ENCODE assay signal across 14 cellular contexts in the genomic region with DNA sequence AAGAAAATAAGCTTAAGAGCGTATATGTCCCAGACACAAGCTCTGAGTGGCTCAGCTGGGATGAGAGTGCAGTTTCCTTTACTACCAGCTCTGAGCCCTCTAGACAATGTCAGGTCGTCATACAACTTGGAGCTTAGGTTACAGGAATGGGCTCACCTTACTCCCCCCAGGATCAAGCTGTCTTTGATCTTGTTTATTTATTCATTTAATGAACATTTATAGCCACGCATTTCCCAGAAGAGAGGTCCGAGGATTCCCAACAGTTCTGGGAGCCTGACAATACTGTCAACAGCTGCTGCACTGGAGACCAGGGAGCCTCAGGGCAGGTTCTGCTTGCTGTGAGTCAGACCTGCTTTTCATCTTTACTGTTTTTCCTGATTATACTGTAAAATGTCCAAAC.
DNase-seq lines count a peak whose midpoint lies in the region; ATAC-seq and TF ChIP-seq lines count a peak whose summit lies in the region.
"Had no signal": no experiment of that assay in that cellular context is flagged by ENCODE, and none has a peak within 500 bp of the region (broad histone marks: within the 10 kb centered on the region; RNA-seq: fewer than 3 reads in every experiment).

No MANE protein-coding gene starts in this region.

- no peak overlapping the region for H3K4me3 Mint-ChIP-seq in activated T-helper 1 cell treated with anti-CD3 and anti-CD28 coated beads, Interleukin-12 subunit alpha, Interleukin-12 subunit beta, Interleukin-2, Interleukin-4 antibody, amounts not matched to agents 30 ng/mL and 10 ng/mL and 1 ng/mL, durations not matched to agents 14 hours and 24 hours and 36 hours
- H3K4me3 Mint-ChIP-seq: activated T-cell treated with anti-CD3 and anti-CD28 coated beads, Interleukin-2, amount 50 U/mL, for 24 hours; CD8-positive, alpha-beta memory T cell; effector memory CD8-positive, alpha-beta T cell had no signal

- TF ChIP-seq CTCF in astrocyte of the spinal cord (IDR thresholded peaks at IDR 0.05; ENCODE audit: low read depth, low read length) = no peak
- no peak for TF ChIP-seq CTCF in prostate gland (IDR thresholded peaks at IDR 0.05)

- H3K27ac ChIP-seq in prostate gland = peak overlapping the region in 1 of 2 donors; percentile 20
- H3K27ac ChIP-seq: KMS-11 had no signal

- no peak overlapping the region for H3K27ac Mint-ChIP-seq in activated T-helper 1 cell treated with anti-CD3 and anti-CD28 coated beads, Interleukin-12 subunit alpha, Interleukin-12 subunit beta, Interleukin-2, Interleukin-4 antibody, amounts not matched to agents 30 ng/mL and 10 ng/mL and 1 ng/mL, durations not matched to agents 14 hours and 24 hours and 36 hours
- H3K27ac Mint-ChIP-seq: activated T-cell treated with anti-CD3 and anti-CD28 coated beads, Interleukin-2, amount 50 U/mL, for 24 hours; CD8-positive, alpha-beta memory T cell; effector memory CD8-positive, alpha-beta T cell had no signal

- no peaks in the 10 kb centered on the region for H3K27me3 ChIP-seq in prostate gland (replicated peaks; ENCODE audit: insufficient read depth)

- H3K9me3 Mint-ChIP-seq in activated T-helper 1 cell treated with anti-CD3 and anti-CD28 coated beads, Interleukin-12 subunit alpha, Interleukin-12 subunit beta, Interleukin-2, Interleukin-4 antibody, amounts not matched to agents 30 ng/mL and 10 ng/mL and 1 ng/mL, durations not matched to agents 14 hours and 24 hours and 36 hours = no peaks in the 10 kb centered on the region
- H3K9me3 Mint-ChIP-seq: activated T-cell treated with anti-CD3 and anti-CD28 coated beads, Interleukin-2, amount 50 U/mL, for 24 hours had no signal

- in situ Hi-C loops in astrocyte of the spinal cord (cut with HindIII; ENCODE audit: low sequenced_read_pairs) = no loop called here

- peak; percentile 13 for DNase-seq in GM03348 (ENCODE audit: low spot score)
- peak; percentile 49 for DNase-seq in NCI-H2171 treated with DMSO at 0.1 percent for 48 hours (lab: John Stamatoyannopoulos, UW)
- peak; percentile 15 for DNase-seq in astrocyte of the spinal cord (ENCODE audit: low read depth, low spot score)
- DNase-seq in prostate gland (ENCODE audit: low spot score) = peak; percentile 26
- DNase-seq in activated T-helper 1 cell treated with anti-CD3 and anti-CD28 coated beads, Interleukin-12 subunit alpha, Interleukin-12 subunit beta, Interleukin-2, Interleukin-4 antibody, amounts not matched to agents 30 ng/mL and 10 ng/mL and 1 ng/mL, durations not matched to agents 14 hours and 24 hours and 36 hours (ENCODE audit: low spot score) = no peak
- DNase-seq in RPMI8226 = no peak
- no peak for DNase-seq in NCI-H128 (lab: John Stamatoyannopoulos, UW; ENCODE audit: unreplicated experiment)
- DNase-seq: activated T-cell treated with anti-CD3 and anti-CD28 coated beads, Interleukin-2, amount 50 U/mL, for 24 hours; aorta; CD8-positive, alpha-beta memory T cell; effector memory CD8-positive, alpha-beta T cell had no signal

- H3K27me3 Mint-ChIP-seq in activated T-helper 1 cell treated with anti-CD3 and anti-CD28 coated beads, Interleukin-12 subunit alpha, Interleukin-12 subunit beta, Interleukin-2, Interleukin-4 antibody, amounts not matched to agents 30 ng/mL and 10 ng/mL and 1 ng/mL, durations not matched to agents 14 hours and 24 hours and 36 hours (ENCODE audit: insufficient read depth) = no peaks in the 10 kb centered on the region
- H3K27me3 Mint-ChIP-seq: activated T-cell treated with anti-CD3 and anti-CD28 coated beads, Interleukin-2, amount 50 U/mL, for 24 hours; effector memory CD8-positive, alpha-beta T cell had no signal

- no peak for TF ChIP-seq POLR2A in prostate gland (IDR thresholded peaks at IDR 0.05)

- H3K4me1 Mint-ChIP-seq in activated T-helper 1 cell treated with anti-CD3 and anti-CD28 coated beads, Interleukin-12 subunit alpha, Interleukin-12 subunit beta, Interleukin-2, Interleukin-4 antibody, amounts not matched to agents 30 ng/mL and 10 ng/mL and 1 ng/mL, durations not matched to agents 14 hours and 24 hours and 36 hours (ENCODE audit: low read depth) = no peaks in the 10 kb centered on the region
- H3K4me1 Mint-ChIP-seq: CD8-positive, alpha-beta memory T cell had no signal

- intact Hi-C loops in prostate gland (cut with DNase I) = no loop called here
- intact Hi-C loops in activated T-helper 1 cell treated with anti-CD3 and anti-CD28 coated beads, Interleukin-12 subunit alpha, Interleukin-12 subunit beta, Interleukin-2, Interleukin-4 antibody, amounts not matched to agents 30 ng/mL and 10 ng/mL and 1 ng/mL, durations not matched to agents 14 hours and 24 hours and 36 hours (cut with micrococcal nuclease) = no loop called here

- no peak overlapping the region for H3K4me3 ChIP-seq in astrocyte of the spinal cord (ENCODE audit: low read depth, low read length)
- H3K4me3 ChIP-seq in prostate gland = no peak overlapping the region
- H3K4me3 ChIP-seq: GM12878 had no signal

- H3K36me3 Mint-ChIP-seq in activated T-helper 1 cell treated with anti-CD3 and anti-CD28 coated beads, Interleukin-12 subunit alpha, Interleukin-12 subunit beta, Interleukin-2, Interleukin-4 antibody, amounts not matched to agents 30 ng/mL and 10 ng/mL and 1 ng/mL, durations not matched to agents 14 hours and 24 hours and 36 hours (ENCODE audit: low read depth) = no peaks in the 10 kb centered on the region
- H3K36me3 Mint-ChIP-seq: CD8-positive, alpha-beta memory T cell had no signal

- WGBS in prostate gland = 13% methylated on average over 4 of the region's 4 CpGs

- no peaks in the 10 kb centered on the region for H3K4me1 ChIP-seq in prostate gland (replicated peaks)

- no peak for ATAC-seq in GM18517 (IDR thresholded peaks at IDR 0.05; ENCODE audit: unreplicated experiment)
- ATAC-seq: effector memory CD8-positive, alpha-beta T cell; GM12878 had no signal

- no peaks in the 10 kb centered on the region for H3K9me3 ChIP-seq in prostate gland

- no peaks in the 10 kb centered on the region for H3K36me3 ChIP-seq in prostate gland

Comparison
In these comparisons a context has a peak if more than half of its experiments do, and no peak if none do; other contexts are left out.
1. DNase-seq: peak in GM03348 (single experiment), NCI-H2171 treated with DMSO at 0.1 percent for 48 hours (single experiment), astrocyte of the spinal cord (single experiment) and prostate gland (single experiment); none in activated T-helper 1 cell treated with anti-CD3 and anti-CD28 coated beads, Interleukin-12 subunit alpha, Interleukin-12 subunit beta, Interleukin-2, Interleukin-4 antibody, amounts not matched to agents 30 ng/mL and 10 ng/mL and 1 ng/mL, durations not matched to agents 14 hours and 24 hours and 36 hours (single experiment), RPMI8226 (single experiment) and NCI-H128 (single experiment).